7 cellular contexts compared by ENCODE assay signal in the genomic region with DNA sequence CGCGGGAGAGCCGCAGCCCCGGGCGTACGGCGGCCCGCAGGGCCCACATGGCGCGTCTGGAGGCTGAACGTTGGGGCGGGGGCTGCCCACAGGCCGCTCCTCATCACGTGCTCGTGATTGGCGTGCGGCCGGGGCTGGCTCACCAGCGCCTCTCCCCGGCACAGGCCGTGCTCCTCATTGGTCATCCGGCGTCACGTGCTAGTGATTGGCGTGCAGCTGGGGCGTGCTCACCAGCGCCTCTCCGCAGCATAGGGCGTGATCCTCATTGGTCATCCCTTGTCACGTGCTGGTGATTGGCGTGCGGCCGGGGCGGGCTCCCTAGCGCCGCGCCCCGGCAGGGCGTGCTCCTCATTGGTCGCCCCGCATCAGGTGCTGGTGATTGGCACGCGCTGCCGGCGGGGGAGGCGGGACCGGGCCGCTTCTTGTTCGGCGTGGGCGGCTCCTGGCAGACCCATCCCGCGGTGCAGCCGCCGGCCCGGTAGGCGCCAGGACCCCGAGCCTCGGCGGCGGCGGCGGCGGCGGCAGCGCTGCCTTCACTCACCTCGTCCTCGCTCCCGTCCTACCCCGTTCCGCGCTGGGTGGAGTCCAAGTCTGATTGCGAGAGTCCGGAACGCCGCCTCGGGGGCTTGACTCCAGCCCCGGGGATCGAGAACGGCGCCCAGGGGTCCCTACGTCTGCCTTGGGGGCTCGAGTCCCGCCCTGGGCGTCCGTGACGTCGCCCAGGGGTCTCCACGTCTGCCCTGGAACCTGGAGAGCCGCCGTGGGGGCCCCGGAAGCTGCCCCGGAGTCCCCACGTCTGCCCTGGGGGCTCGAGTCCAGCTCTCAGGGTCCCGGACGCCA. TPM values are rescaled to one million over a fixed set of nuclear protein-coding genes. Genes with fewer than 3 reads are reported as not detected.
DNase-seq lines count a peak whose midpoint lies in the region; ATAC-seq, FAIRE-seq and TF ChIP-seq lines count a peak whose summit lies in the region.

A gene with protein sequence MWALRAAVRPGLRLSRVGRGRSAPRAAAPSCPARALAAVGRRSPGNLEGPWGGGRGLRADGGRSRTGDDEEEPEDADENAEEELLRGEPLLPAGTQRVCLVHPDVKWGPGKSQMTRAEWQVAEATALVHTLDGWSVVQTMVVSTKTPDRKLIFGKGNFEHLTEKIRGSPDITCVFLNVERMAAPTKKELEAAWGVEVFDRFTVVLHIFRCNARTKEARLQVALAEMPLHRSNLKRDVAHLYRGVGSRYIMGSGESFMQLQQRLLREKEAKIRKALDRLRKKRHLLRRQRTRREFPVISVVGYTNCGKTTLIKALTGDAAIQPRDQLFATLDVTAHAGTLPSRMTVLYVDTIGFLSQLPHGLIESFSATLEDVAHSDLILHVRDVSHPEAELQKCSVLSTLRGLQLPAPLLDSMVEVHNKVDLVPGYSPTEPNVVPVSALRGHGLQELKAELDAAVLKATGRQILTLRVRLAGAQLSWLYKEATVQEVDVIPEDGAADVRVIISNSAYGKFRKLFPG (minus strand): TSS at position 58 of the 840 bp plus-strand sequence. CDS start 9 bp downstream, at position 49.

- H3K9ac ChIP-seq in kidney (ENCODE audit: low read length in 2 of 2): peak within 1 kb of the TSS; percentile 71 to 84

- peak within 1 kb of the TSS; percentile 86 for H3K4me3 Mint-ChIP-seq in T-helper 17 cell

- H3K27ac ChIP-seq in kidney (ENCODE audit: low read depth in 2 of 2, low read length in 2 of 2): peak within 1 kb of the TSS; percentile 95

- peaks cover 24% of the 10 kb centered on the region for H3K4me1 Mint-ChIP-seq in T-helper 17 cell

- H3K36me3 ChIP-seq in kidney (ENCODE audit: control insufficient read depth in 1 of 2, insufficient read depth in 2 of 2, low read length in 2 of 2): peaks cover 4 to 5% of the 10 kb centered on the region in 2 donors

- TF ChIP-seq CTCF in cardiac fibroblast (IDR thresholded peaks at IDR 0.05; ENCODE audit: low read depth, low read length) (peak; percentile 12), kidney (IDR thresholded peaks at IDR 0.05; ENCODE audit: borderline replicate concordance, extremely low read depth, insufficient read depth) (no peak)

- no peaks in the 10 kb centered on the region for H3K36me3 Mint-ChIP-seq in T-helper 17 cell (ENCODE audit: low read depth)

- ATAC-seq in GM18870 (IDR thresholded peaks at IDR 0.05; ENCODE audit: unreplicated experiment) (peak; percentile 87), HG03103 (IDR thresholded peaks at IDR 0.05; ENCODE audit: low read depth, unreplicated experiment) (peak; percentile 64), T-helper 17 cell (peak; percentile 72)

- FAIRE-seq in kidney (lab: Jason Lieb, UNC): no peak

- peak within 1 kb of the TSS; percentile 94 for H3K27ac Mint-ChIP-seq in T-helper 17 cell

- no peaks in the 10 kb centered on the region for H3K27me3 Mint-ChIP-seq in T-helper 17 cell

- intact Hi-C loops in kidney (cut with DNase I): no loop called here

- H3K4me3 ChIP-seq in cardiac fibroblast (replicated peaks in 1 of 2; ENCODE audit: low read depth in 2 of 2, low read length in 2 of 2) (peak within 1 kb of the TSS; percentile 89 to 99), kidney (ENCODE audit: low read length in 2 of 2) (peak within 1 kb of the TSS; percentile 58 to 75)

- H3K4me1 ChIP-seq in kidney (ENCODE audit: control insufficient read depth in 1 of 2, insufficient read depth in 1 of 2, low read depth in 1 of 2, low read length in 2 of 2): peaks cover 0 to 10% of the 10 kb centered on the region in 2 donors

- peak; percentile 95 to 98 (median 98) for DNase-seq in T-helper 17 cell
- DNase-seq in cardiac fibroblast (ENCODE audit: low read depth in 2 of 2): peak; percentile 100
- peak; percentile 100 for DNase-seq in kidney
- DNase-seq in stimulated activated CD4-positive, alpha-beta T cell treated with anti-CD3 and anti-CD28 coated beads, Interleukin-1b, Interleukin-23, amount 100 ng/mL, for 24 hours (ENCODE audit: low read depth in 4 of 4, low spot score in 1 of 4): peak; percentile 85 to 96 (median 90)
- DNase-seq in NCI-H2196 (lab: John Stamatoyannopoulos, UW; ENCODE audit: unreplicated experiment): no peak

- H3K9me3 ChIP-seq in T-helper 17 cell (ENCODE audit: control insufficient read depth, low read length, poor library complexity, severe bottlenecking) (no peaks in the 10 kb centered on the region), kidney (ENCODE audit: control insufficient read depth in 1 of 2, low read length in 2 of 2) (no peaks in the 10 kb centered on the region)

RNA-seq across cellular contexts. Expression of the gene that starts here (rescaled TPM):
- 10 to 100 TPM; 67.7 to 69.0 TPM for total RNA-seq in T-helper 17 cell
- total RNA-seq in kidney: 50.1 TPM
- 61.9 TPM for polyA plus RNA-seq in kidney (ENCODE audit: insufficient read depth, low read depth, low replicate concordance)
